ENCODE assay signal across 18 cellular contexts in genomic region chr21:25556087-25556486, GRCh38.
"Had no signal": no experiment of that assay in that cellular context is flagged by ENCODE, and none has a peak within 500 bp of the region (broad histone marks: within the 10 kb centered on the region; RNA-seq: fewer than 3 reads in every experiment).

No MANE protein-coding gene starts in this region.

- H3K36me3 ChIP-seq: colonic mucosa, left lung, neutrophil, tibial nerve, uterus had no signal

- H3K4me3 Mint-ChIP-seq: brain; naive thymus-derived CD4-positive, alpha-beta T cell had no signal

- H3K27me3 Mint-ChIP-seq: naive thymus-derived CD4-positive, alpha-beta T cell had no signal

- H3K27ac ChIP-seq: colonic mucosa, left lung, neutrophil, parathyroid adenoma, tibial nerve, uterus had no signal

- H3K27me3 ChIP-seq: colonic mucosa, left lung, tibial nerve, uterus had no signal

- H3K4me1 ChIP-seq: colonic mucosa, parathyroid adenoma, uterus had no signal

- H3K4me3 ChIP-seq: colonic mucosa, left lung, mucosa of descending colon, tibial nerve, uterus had no signal

- H3K9me3 ChIP-seq: colonic mucosa, left lung, mucosa of descending colon, neutrophil, tibial nerve, uterus had no signal

- H3K27ac Mint-ChIP-seq: brain; naive thymus-derived CD4-positive, alpha-beta T cell had no signal

- DNase-seq: activated CD8-positive, alpha-beta memory T cell treated with anti-CD3 and anti-CD28 coated beads for 24 hours; activated gamma-delta T cell; amygdala; central memory CD4-positive, alpha-beta T cell; colonic mucosa; hippocampal formation; kidney; left lung; mucosa of descending colon; naive thymus-derived CD4-positive, alpha-beta T cell; stimulated activated CD4-positive, alpha-beta T cell treated with anti-CD3 and anti-CD28 coated beads, Interleukin-12 subunit alpha, Interleukin-12 subunit beta, amount 100 ng/mL, for 4 hours; stimulated activated CD4-positive, alpha-beta T cell treated with anti-CD3 and anti-CD28 coated beads, Interleukin-2, amount 100 ng/mL, for 24 hours; uterus had no signal

- H3K4me1 Mint-ChIP-seq: brain had no signal

- H3K9me3 Mint-ChIP-seq: naive thymus-derived CD4-positive, alpha-beta T cell had no signal

- ATAC-seq: esophagus mucosa; left lung; mucosa of descending colon; naive thymus-derived CD4-positive, alpha-beta T cell had no signal
